ENCODE assay signal across 11 cellular contexts in the genomic region with DNA sequence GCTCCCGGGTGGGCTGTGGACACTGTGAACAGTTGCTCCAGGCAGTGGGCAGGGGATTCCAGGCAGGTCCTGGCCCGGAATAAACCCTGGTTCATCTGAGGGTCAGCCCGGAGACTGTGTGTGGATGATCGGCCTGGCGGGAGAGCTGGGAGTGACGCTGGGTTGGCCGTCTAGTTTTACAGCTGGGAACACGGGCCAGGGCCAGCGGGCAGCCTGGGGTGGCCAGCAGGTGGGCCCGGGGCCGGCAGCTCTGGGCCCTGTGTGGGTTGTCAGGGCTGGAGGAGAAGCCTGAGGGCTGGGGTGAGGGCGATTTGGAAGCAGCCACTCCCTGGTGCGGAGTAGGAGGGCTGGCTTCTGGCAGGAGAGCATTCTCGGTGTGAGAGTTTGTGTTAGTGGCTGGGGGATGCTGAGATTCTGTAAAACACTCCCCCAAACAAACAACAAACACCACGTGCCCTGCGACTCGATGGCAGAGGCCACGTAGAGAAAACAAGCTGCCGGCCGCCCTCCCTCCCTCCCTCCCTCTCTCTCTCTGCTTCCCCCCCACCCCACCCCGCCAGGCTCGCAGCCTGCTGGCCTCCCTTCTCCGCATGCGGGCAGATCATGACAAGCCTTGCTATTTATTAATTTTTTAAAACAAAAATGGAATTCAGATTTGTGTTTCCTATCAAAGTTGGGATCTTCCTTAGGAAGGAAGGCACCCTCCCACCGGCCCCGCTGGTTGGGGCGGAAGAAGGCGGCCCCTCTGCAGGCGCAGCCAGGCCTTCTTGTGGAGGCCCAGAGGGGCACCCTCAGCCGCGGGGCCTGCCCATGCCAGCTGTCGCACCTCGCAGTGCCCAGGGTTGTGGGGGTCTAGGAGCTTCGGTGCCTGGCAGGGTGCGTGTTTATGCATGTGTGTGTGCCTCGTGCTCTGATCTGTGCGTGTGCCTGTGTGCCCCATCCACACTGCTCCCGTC. TPM values are rescaled to one million over a fixed set of nuclear protein-coding genes. Genes with fewer than 3 reads are reported as not detected.
DNase-seq lines count a peak whose midpoint lies in the region; ATAC-seq and TF ChIP-seq lines count a peak whose summit lies in the region.
"Had no signal": no experiment of that assay in that cellular context is flagged by ENCODE, and none has a peak within 500 bp of the region (broad histone marks: within the 10 kb centered on the region; RNA-seq: fewer than 3 reads in every experiment).

No MANE protein-coding gene starts in this region.

- CTCF ChIA-PET in OCI-LY7 (lab: Charles Lee; ENCODE audit: unreplicated experiment), result interaction anchor here (1.0 kb wide), 1 partner anchor 58 kb away, joined by 3 read pairs; no protein-coding TSS in a partner anchor

- no peaks in the 10 kb centered on the region for H3K9me3 Mint-ChIP-seq in brain
- H3K9me3 Mint-ChIP-seq: stimulated activated naive CD8-positive, alpha-beta T cell treated with anti-CD3 and anti-CD28 coated beads, Interleukin-15, Interleukin-2, amounts not matched to agents 100 ng/mL and 50 ng/mL, for 24 hours had no signal

- H3K4me1 ChIP-seq in iPS-15b (ENCODE audit: control insufficient read depth, insufficient read depth, low read length) (no peaks in the 10 kb centered on the region), OCI-LY7 (ENCODE audit: insufficient read depth, low read length, poor library complexity, severe bottlenecking) (no peaks in the 10 kb centered on the region), smooth muscle cell (ENCODE audit: low read depth) (peaks cover 7% of the 10 kb centered on the region), Karpas-422 (ENCODE audit: low read length) (no peaks in the 10 kb centered on the region)

- no TSS peak for BruUV-seq in OCI-LY7 (replicated peaks; lab: Mats Ljungman, UMichigan)

- H3K9me2 ChIP-seq in OCI-LY7 (ENCODE audit: insufficient read depth, low read length) (no peaks in the 10 kb centered on the region), Karpas-422 (replicated peaks; ENCODE audit: insufficient read depth, low read length) (no peaks in the 10 kb centered on the region)

- intact Hi-C loops in sciatic nerve (cut with DNase I), result no loop called here
- intact Hi-C loops in OCI-LY7 (cut with micrococcal nuclease; ENCODE audit: unreplicated experiment), result no loop called here

- H3K27me3 Mint-ChIP-seq in brain, result no peaks in the 10 kb centered on the region

- peaks cover 50% of the 10 kb centered on the region for H3K4me1 Mint-ChIP-seq in brain

- ATAC-seq in sciatic nerve, result peak; percentile 59
- ATAC-seq: activated CD8-positive, alpha-beta T cell treated with anti-CD3 and anti-CD28 coated beads, Interleukin-2, amount 10 ng/mL, durations not matched to agents 7 days and 5 days had no signal

- H3F3A ChIP-seq in smooth muscle cell (ENCODE audit: low read depth), result no peaks in the 10 kb centered on the region

- H2AFZ ChIP-seq in OCI-LY7 (ENCODE audit: low read length) (no peak overlapping the region), smooth muscle cell (ENCODE audit: low read depth) (no peak overlapping the region), Karpas-422 (ENCODE audit: low read length) (no peak overlapping the region)

- H3K4me3 ChIP-seq in H7 (ENCODE audit: insufficient read depth, low read depth, low read length) (no peak overlapping the region), iPS-15b (ENCODE audit: low read depth, low read length) (no peak overlapping the region), OCI-LY7 (ENCODE audit: low read depth, low read length, poor library complexity, severe bottlenecking) (no peak overlapping the region), smooth muscle cell (no peak overlapping the region), Karpas-422 (ENCODE audit: low read length) (no peak overlapping the region)

- DNase-seq in H7 (peak; percentile 72), sciatic nerve (ENCODE audit: low spot score) (no peak), OCI-LY7 (ENCODE audit: low spot score) (no peak), smooth muscle cell (lab: John Stamatoyannopoulos, UW; ENCODE audit: unreplicated experiment) (no peak), Karpas-422 (no peak)
- DNase-seq in activated effector memory CD4-positive, alpha-beta T cell treated with Interleukin-2 at 50 U/mL for 16 hours, result no peak
- DNase-seq: activated CD8-positive, alpha-beta T cell treated with anti-CD3 and anti-CD28 coated beads, Interleukin-2, amount 10 ng/mL, durations not matched to agents 7 days and 5 days; NCI-H146 had no signal

- H3K36me3 ChIP-seq in H7 (replicated peaks; ENCODE audit: control insufficient read depth, insufficient read depth, low read length) (no peaks in the 10 kb centered on the region), iPS-15b (ENCODE audit: control insufficient read depth, insufficient read depth, low read length) (no peaks in the 10 kb centered on the region), OCI-LY7 (ENCODE audit: insufficient read depth, low read length) (no peaks in the 10 kb centered on the region), smooth muscle cell (ENCODE audit: low read depth) (no peaks in the 10 kb centered on the region), Karpas-422 (ENCODE audit: insufficient read depth, low read length) (no peaks in the 10 kb centered on the region)

- H3K79me2 ChIP-seq in OCI-LY7 (ENCODE audit: insufficient read depth, low read depth, low read length), result no peaks in the 10 kb centered on the region
- H3K79me2 ChIP-seq in smooth muscle cell (ENCODE audit: low read depth), result peaks cover 96% of the 10 kb centered on the region
- no peaks in the 10 kb centered on the region for H3K79me2 ChIP-seq in Karpas-422 (ENCODE audit: low read length)

- peak overlapping the region; percentile 24 for H3K9ac ChIP-seq in iPS-15b (ENCODE audit: low read depth, low read length)
- no peak overlapping the region for H3K9ac ChIP-seq in smooth muscle cell (ENCODE audit: low read depth)
- H3K9ac ChIP-seq in Karpas-422 (ENCODE audit: low read length), result no peak overlapping the region

- H4K20me1 ChIP-seq in OCI-LY7 (ENCODE audit: insufficient read depth, low read length), result no peaks in the 10 kb centered on the region
- H4K20me1 ChIP-seq in smooth muscle cell (ENCODE audit: low read depth), result peaks cover 100% of the 10 kb centered on the region
- H4K20me1 ChIP-seq in Karpas-422 (ENCODE audit: insufficient read depth, low read depth, low read length), result 0 out of 2 replicates have a peak, but pooled peaks cover 4% of the 10 kb centered on the region

- no peaks in the 10 kb centered on the region for H3K36me3 Mint-ChIP-seq in brain

- no peak overlapping the region for H3K4me2 ChIP-seq in OCI-LY7 (ENCODE audit: low read length)
- no peak overlapping the region for H3K4me2 ChIP-seq in smooth muscle cell
- H3K4me2 ChIP-seq in Karpas-422 (ENCODE audit: low read depth, low read length, poor library complexity, severe bottlenecking), result no peak overlapping the region

- TF ChIP-seq CTCF in brain (conservative IDR thresholded peaks at IDR 0.05), result no peak
- TF ChIP-seq CTCF in OCI-LY7 (conservative IDR thresholded peaks at IDR 0.05; ENCODE audit: low read length), result no peak
- no peak for TF ChIP-seq CTCF in smooth muscle cell (IDR thresholded peaks at IDR 0.05; ENCODE audit: borderline replicate concordance, insufficient read depth, poor library complexity, severe bottlenecking)

- no peaks in the 10 kb centered on the region for H3K27me3 ChIP-seq in H7 (ENCODE audit: control insufficient read depth, insufficient read depth, low read length)
- H3K27me3 ChIP-seq in iPS-15b (ENCODE audit: control insufficient read depth, insufficient read depth, low read length), result no peaks in the 10 kb centered on the region
- no peaks in the 10 kb centered on the region for H3K27me3 ChIP-seq in smooth muscle cell (ENCODE audit: low read depth)
- H3K27me3 ChIP-seq in Karpas-422 (ENCODE audit: low read length), result no peaks in the 10 kb centered on the region

- H3K9me3 ChIP-seq in iPS-15b (ENCODE audit: control insufficient read depth, insufficient read depth, low read length) (no peaks in the 10 kb centered on the region), OCI-LY7 (ENCODE audit: low read length) (no peaks in the 10 kb centered on the region), smooth muscle cell (replicated peaks; ENCODE audit: low read depth) (no peaks in the 10 kb centered on the region), Karpas-422 (ENCODE audit: low read length) (no peaks in the 10 kb centered on the region)

- H3K27ac ChIP-seq in OCI-LY7 (ENCODE audit: low read depth, low read length, poor library complexity, severe bottlenecking), result no peak overlapping the region
- H3K27ac ChIP-seq in smooth muscle cell (ENCODE audit: low read depth), result no peak overlapping the region
- no peak overlapping the region for H3K27ac ChIP-seq in Karpas-422 (ENCODE audit: low read length)

- POLR2A ChIA-PET in OCI-LY7 (lab: Charles Lee), result no interaction called here

- 78% methylated on average over 37 of the region's 38 CpGs for WGBS in smooth muscle cell (ENCODE audit: low lambda C conversion rate)

- H3K4me3 Mint-ChIP-seq in brain, result peak overlapping the region in 4 of 5 experiments; percentile 41 to 63 (median 59)
- H3K4me3 Mint-ChIP-seq: activated CD8-positive, alpha-beta T cell treated with anti-CD3 and anti-CD28 coated beads, Interleukin-2, amount 10 ng/mL, durations not matched to agents 7 days and 5 days; stimulated activated naive CD8-positive, alpha-beta T cell treated with anti-CD3 and anti-CD28 coated beads, Interleukin-15, Interleukin-2, amounts not matched to agents 100 ng/mL and 50 ng/mL, for 24 hours had no signal

- H3K27ac Mint-ChIP-seq in brain, result peak overlapping the region; percentile 86 to 96 (median 93)
- H3K27ac Mint-ChIP-seq: activated CD8-positive, alpha-beta T cell treated with anti-CD3 and anti-CD28 coated beads, Interleukin-2, amount 10 ng/mL, durations not matched to agents 7 days and 5 days had no signal

RNA-seq across cellular contexts. Expression of gene RXRA, which starts 49.5 kb away (rescaled TPM):
- 17.7 and 23.2 TPM in 2 replicates for total RNA-seq in H7 (2014; rRNA removed; shearing (Covaris generic))
- polyA plus RNA-seq in brain (ENCODE audit: insufficient read depth, low read depth, low replicate concordance) (29.9 TPM), smooth muscle cell (23.1 and 25.3 TPM in 2 replicates)
- total RNA-seq in sciatic nerve (78.1 TPM), OCI-LY7 (2022) (0.40 and 0.44 TPM in 2 replicates), smooth muscle cell (8.9 and 13.7 TPM in 2 replicates)
- 0.05 and 0.25 TPM in 2 replicates for total RNA-seq in OCI-LY7 (2014; rRNA removed; shearing (Covaris generic))
- total RNA-seq in Karpas-422 (2014; rRNA removed; shearing (Covaris generic); ENCODE audit: low replicate concordance), result not detected in 2 replicates
